Comparison of ENCODE assay signal across 1 cellular context in genomic region chr3:155420869-155421486, GRCh38.
TF ChIP-seq lines count a peak whose summit lies in the region.

No MANE protein-coding gene starts in this region.

TF ChIP-seq in GM23338, 12 proteins besides CTCF, POLR2A, EP300 and RAD21 (continued from another document):
- no peak for TF ChIP-seq ZNF462 (CRISPR knock-in tag; IDR thresholded peaks at IDR 0.05)
- no peak for TF ChIP-seq ETS1 (IDR thresholded peaks at IDR 0.05)
- TF ChIP-seq CREB1 (CRISPR knock-in tag; IDR thresholded peaks at IDR 0.05; ENCODE audit: low read depth), result no peak
- no peak for TF ChIP-seq POLR2AphosphoS5 (IDR thresholded peaks at IDR 0.05; ENCODE audit: low read depth)
- no peak for TF ChIP-seq STAT1 (IDR thresholded peaks at IDR 0.05; ENCODE audit: unreplicated experiment)
- no peak for TF ChIP-seq JUNB (IDR thresholded peaks at IDR 0.05; ENCODE audit: unreplicated experiment)
